ENCODE assay signal across 1 cellular context in the genomic region with DNA sequence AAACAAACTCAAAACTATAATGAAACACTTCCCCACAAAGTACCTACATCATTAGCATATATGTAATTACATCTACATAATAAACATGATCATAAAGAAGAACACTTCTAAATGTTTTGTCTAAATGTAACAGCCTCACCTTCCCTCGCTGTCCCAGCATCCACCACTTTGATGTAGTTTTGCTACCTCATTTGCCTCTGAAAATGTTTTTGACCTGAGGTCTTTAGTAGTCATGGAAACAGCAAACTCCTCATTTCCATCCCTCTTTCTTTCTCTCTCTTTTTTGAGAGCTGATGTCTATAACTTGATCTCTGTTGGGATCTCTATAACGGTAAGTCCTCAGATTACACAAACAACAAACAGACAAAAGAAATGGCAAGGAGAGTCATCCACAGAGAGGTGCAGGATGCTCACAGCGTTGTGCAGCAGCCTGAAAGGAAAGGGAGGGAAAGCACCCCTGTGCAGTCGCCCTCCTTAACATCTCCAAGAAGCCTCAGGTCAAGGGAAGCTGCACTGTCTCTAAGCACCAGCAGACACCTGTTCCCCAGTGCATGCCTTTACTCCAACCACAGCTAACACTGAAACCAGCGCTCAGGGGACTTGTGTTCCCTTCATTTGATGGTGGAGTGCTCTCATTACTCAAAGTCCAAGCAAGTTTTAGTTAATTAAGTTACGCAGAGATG.
TF ChIP-seq lines count a peak whose summit lies in the region.

No MANE protein-coding gene starts in this region.

TF ChIP-seq in H1, 55 proteins besides CTCF, POLR2A, EP300 and RAD21:
- peak; percentile 52; the same call in 1 of the 2 replicates for TF ChIP-seq E2F6 (IDR thresholded peaks at IDR 0.05)
- TF ChIP-seq TCF12 (IDR thresholded peaks at IDR 0.05; ENCODE audit: low read depth, low read length): no peak
- no peak for TF ChIP-seq CTBP2 (IDR thresholded peaks at IDR 0.05; ENCODE audit: borderline replicate concordance, insufficient read depth, insufficient read length, low read length)
- TF ChIP-seq GABPA (IDR thresholded peaks at IDR 0.05; ENCODE audit: borderline replicate concordance, insufficient read depth, low read length): no peak
- no peak for TF ChIP-seq POLR2AphosphoS5 (IDR thresholded peaks at IDR 0.05; ENCODE audit: low read depth, low read length)
- TF ChIP-seq KDM4A (IDR thresholded peaks at IDR 0.05; ENCODE audit: low read depth, low read length, severe bottlenecking): no peak
- TF ChIP-seq JUN (IDR thresholded peaks at IDR 0.05; ENCODE audit: low read depth, low read length): no peak
- TF ChIP-seq CBX8 (IDR thresholded peaks at IDR 0.05; ENCODE audit: borderline replicate concordance, low read depth, low read length): no peak
- TF ChIP-seq, protein P1, sequence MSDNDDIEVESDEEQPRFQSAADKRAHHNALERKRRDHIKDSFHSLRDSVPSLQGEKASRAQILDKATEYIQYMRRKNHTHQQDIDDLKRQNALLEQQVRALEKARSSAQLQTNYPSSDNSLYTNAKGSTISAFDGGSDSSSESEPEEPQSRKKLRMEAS (IDR thresholded peaks at IDR 0.05): peak; percentile 11; the same call in 1 of the 2 replicates
- TF ChIP-seq KDM1A (IDR thresholded peaks at IDR 0.05; ENCODE audit: borderline replicate concordance, low read length): peak; percentile 36; the same call in 1 of the 2 replicates
- TF ChIP-seq JUND (IDR thresholded peaks at IDR 0.05; ENCODE audit: low read length): no peak
- no peak for TF ChIP-seq RFX5 (IDR thresholded peaks at IDR 0.05; ENCODE audit: borderline replicate concordance, low read depth, low read length)
- TF ChIP-seq BCL11A (IDR thresholded peaks at IDR 0.05; ENCODE audit: low read depth in 2 of 2, low read length in 2 of 2): no peak
- TF ChIP-seq SUZ12 (IDR thresholded peaks at IDR 0.05; ENCODE audit: low read length): no peak
- no peak for TF ChIP-seq FOSL1 (IDR thresholded peaks at IDR 0.05; ENCODE audit: insufficient read depth, low read depth, low read length)
- TF ChIP-seq, protein P2, sequence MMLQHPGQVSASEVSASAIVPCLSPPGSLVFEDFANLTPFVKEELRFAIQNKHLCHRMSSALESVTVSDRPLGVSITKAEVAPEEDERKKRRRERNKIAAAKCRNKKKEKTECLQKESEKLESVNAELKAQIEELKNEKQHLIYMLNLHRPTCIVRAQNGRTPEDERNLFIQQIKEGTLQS (IDR thresholded peaks at IDR 0.05; ENCODE audit: insufficient read depth, low read depth, low read length): no peak
